Comparison of ENCODE assay signal across 1 cellular context in genomic region chr16:58654456-58655214, GRCh38.
TF ChIP-seq lines count a peak whose summit lies in the region.

No MANE protein-coding gene starts in this region.

TF ChIP-seq in HepG2, 621 proteins besides CTCF, POLR2A, EP300 and RAD21 (continued from another document):
- TF ChIP-seq, protein P1, sequence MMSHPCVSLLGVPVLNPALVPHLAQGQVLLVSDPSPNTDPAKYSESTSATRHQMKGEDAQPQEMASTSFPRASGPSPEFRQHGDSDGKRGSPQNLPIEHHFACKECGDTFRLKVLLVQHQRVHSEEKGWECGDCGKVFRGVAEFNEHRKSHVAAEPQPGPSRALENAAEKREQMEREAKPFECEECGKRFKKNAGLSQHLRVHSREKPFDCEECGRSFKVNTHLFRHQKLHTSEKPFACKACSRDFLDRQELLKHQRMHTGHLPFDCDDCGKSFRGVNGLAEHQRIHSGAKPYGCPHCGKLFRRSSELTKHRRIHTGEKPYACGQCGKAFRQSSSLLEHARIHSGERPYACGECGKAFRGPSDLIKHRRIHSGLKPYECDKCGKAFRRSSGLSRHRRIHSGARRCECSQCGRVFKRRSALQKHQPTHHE (CRISPR knock-in tag; IDR thresholded peaks at IDR 0.05; ENCODE audit: borderline replicate concordance) = no peak
- TF ChIP-seq, protein P2, sequence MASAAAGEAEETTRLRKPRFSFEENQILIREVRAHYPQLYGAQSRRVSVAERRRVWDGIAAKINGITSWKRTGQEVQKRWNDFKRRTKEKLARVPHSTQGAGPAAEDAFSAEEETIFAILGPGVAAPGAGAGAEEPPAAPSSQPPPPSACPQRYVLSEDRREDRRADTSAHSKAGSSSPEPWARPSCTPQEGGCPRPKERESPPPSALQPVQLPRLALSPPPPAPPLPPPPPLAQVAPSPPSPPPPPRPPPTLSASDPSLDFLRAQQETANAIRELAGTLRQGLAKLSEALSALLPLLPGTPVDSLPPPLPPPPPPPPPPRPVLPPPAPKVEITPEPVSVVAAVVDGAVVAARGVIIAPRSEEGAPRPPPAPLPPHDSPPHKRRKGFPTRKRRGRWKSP (CRISPR knock-in tag; IDR thresholded peaks at IDR 0.05) = 0 out of 2 replicates have a peak, but pooled peaks have one; percentile 29
- TF ChIP-seq SIX1 (CRISPR knock-in tag; IDR thresholded peaks at IDR 0.05; ENCODE audit: borderline replicate concordance) (no peak), ZNF354B (CRISPR knock-in tag; IDR thresholded peaks at IDR 0.05) (no peak), NAIF1 (CRISPR knock-in tag; IDR thresholded peaks at IDR 0.05; ENCODE audit: borderline replicate concordance) (peak; percentile 79; the same call in 1 of the 2 replicates), ZNF772 (CRISPR knock-in tag; IDR thresholded peaks at IDR 0.05) (no peak)
- TF ChIP-seq, protein P3, sequence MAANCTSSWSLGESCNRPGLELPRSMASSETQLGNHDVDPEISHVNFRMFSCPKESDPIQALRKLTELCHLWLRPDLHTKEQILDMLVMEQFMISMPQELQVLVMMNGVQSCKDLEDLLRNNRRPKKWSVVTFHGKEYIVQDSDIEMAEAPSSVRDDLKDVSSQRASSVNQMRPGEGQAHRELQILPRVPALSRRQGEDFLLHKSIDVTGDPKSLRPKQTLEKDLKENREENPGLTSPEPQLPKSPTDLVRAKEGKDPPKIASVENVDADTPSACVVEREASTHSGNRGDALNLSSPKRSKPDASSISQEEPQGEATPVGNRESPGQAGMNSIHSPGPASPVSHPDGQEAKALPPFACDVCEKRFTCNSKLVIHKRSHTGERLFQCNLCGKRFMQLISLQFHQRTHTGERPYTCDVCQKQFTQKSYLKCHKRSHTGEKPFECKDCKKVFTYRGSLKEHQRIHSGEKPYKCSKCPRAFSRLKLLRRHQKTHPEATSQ (CRISPR knock-in tag; IDR thresholded peaks at IDR 0.05; ENCODE audit: borderline replicate concordance) = no peak
